Comparison of ENCODE assay signal across 26 cellular contexts in the genomic region with DNA sequence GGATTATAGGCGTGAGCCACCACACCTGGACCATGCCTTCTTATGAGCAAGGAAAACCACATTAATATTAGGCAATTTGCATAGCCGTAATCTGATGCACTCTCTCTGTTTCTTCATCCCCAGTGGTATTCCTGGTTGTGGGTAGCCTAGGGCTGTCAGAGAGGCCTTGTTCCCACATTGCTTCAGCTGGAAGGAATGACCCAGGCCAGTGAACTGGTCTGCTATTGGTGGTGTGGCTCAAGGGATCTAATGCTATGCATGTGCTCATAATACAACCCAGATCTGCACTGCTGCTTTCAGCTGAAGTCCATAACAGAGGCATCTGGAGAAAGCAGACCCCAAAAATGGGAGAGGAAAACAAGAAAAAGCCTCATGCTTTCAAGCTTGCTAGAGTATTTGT. TPM values are rescaled to one million over a fixed set of nuclear protein-coding genes. Genes with fewer than 3 reads are reported as not detected.
A peak's percentile ranks its signal among the peaks of the same experiment; 100 is the strongest.
DNase-seq lines count a peak whose midpoint lies in the region; ATAC-seq and TF ChIP-seq lines count a peak whose summit lies in the region.
"Had no signal": no experiment of that assay in that cellular context is flagged by ENCODE, and none has a peak within 500 bp of the region (broad histone marks: within the 10 kb centered on the region; RNA-seq: fewer than 3 reads in every experiment).

No MANE protein-coding gene starts in this region.

- WGBS in IMR-90 (ENCODE audit: extremely low coverage in 2 of 2, insufficient read length in 1 of 2), 2 experiments = no CpG with 5 or more reads among the region's 2 CpGs
- no CpG with 5 or more reads among the region's 2 CpGs for whole genome bisulfite sequencing in mesendoderm (ENCODE audit: extremely low coverage, insufficient coverage, low lambda C conversion rate)

- H4K5ac ChIP-seq in IMR-90 (ENCODE audit: low read depth, low read length) (no peak overlapping the region), mesendoderm (ENCODE audit: low read length) (no peak overlapping the region)

- H3K9me1 ChIP-seq in IMR-90 (ENCODE audit: insufficient read depth, low read length) = no peaks in the 10 kb centered on the region

- peak; percentile 25 for DNase-seq in AG20443 (ENCODE audit: low spot score)
- DNase-seq in IMR-90 = peak; percentile 14
- peak; percentile 23 for DNase-seq in choroid plexus epithelial cell (ENCODE audit: low read depth)
- DNase-seq in mesendoderm = peak; percentile 7
- no peak for DNase-seq in HuH-7.5 (ENCODE audit: low spot score)
- no peak for DNase-seq in activated T-cell treated with anti-CD3 and anti-CD28 coated beads, Interleukin-2, amount 50 U/mL, for 48 hours
- no peak for DNase-seq in activated CD8-positive, alpha-beta T cell treated with anti-CD3 and anti-CD28 coated beads, Interleukin-2, amount 10 ng/mL, durations not matched to agents 7 days and 5 days
- DNase-seq: activated B cell treated with CpG ODN at 0.5 μM for 24 hours; activated CD4-positive, alpha-beta T cell treated with anti-CD3 and anti-CD28 coated beads, Interleukin-2, amount 50 U/mL, for 4 hours; activated gamma-delta T cell treated with Interleukin-2 at 50 U/mL for 16 hours; adrenal gland; CD4-positive, CD25-positive, alpha-beta regulatory T cell; GDM1; lower lobe of right lung; NCI-H1930; NCI-H345; OCI-M1; Right ventricle myocardium superior; stimulated activated CD4-positive, alpha-beta T cell treated with anti-CD3 and anti-CD28 coated beads, Interleukin-4, amount 100 ng/mL, for 24 hours; stimulated activated naive CD8-positive, alpha-beta T cell treated with anti-CD3 and anti-CD28 coated beads, Interleukin-15, Interleukin-2, amounts not matched to agents 100 U/mL and 50 U/mL, for 24 hours; T1000; transverse colon had no signal

- H2BK120ac ChIP-seq in IMR-90 (ENCODE audit: low read depth, low read length) (no peak overlapping the region), mesendoderm (ENCODE audit: low read depth, low read length) (no peak overlapping the region)

- H3K27me3 Mint-ChIP-seq in activated CD8-positive, alpha-beta T cell treated with anti-CD3 and anti-CD28 coated beads, Interleukin-2, amount 10 ng/mL, durations not matched to agents 7 days and 5 days (ENCODE audit: low read depth) = peaks cover 1% of the 10 kb centered on the region
- H3K27me3 Mint-ChIP-seq: activated B cell treated with CpG ODN at 0.5 μM for 24 hours; CD4-positive, CD25-positive, alpha-beta regulatory T cell had no signal

- H3K27ac Mint-ChIP-seq in activated CD8-positive, alpha-beta T cell treated with anti-CD3 and anti-CD28 coated beads, Interleukin-2, amount 10 ng/mL, durations not matched to agents 7 days and 5 days = no peak overlapping the region
- H3K27ac Mint-ChIP-seq: activated B cell treated with CpG ODN at 0.5 μM for 24 hours had no signal

- H3K27me3 ChIP-seq in IMR-90 (ENCODE audit: control insufficient read depth, insufficient read depth, low read length) (no peaks in the 10 kb centered on the region), mesendoderm (ENCODE audit: insufficient read depth, low read length, poor library complexity) (no peaks in the 10 kb centered on the region)
- H3K27me3 ChIP-seq: adrenal gland, neutrophil, transverse colon had no signal

- no peak overlapping the region for H3K14ac ChIP-seq in IMR-90 (replicated peaks; ENCODE audit: low read depth, low read length)

- POLR2A ChIA-PET in IMR-90 (lab: Charles Lee; ENCODE audit: unreplicated experiment) = no interaction called here
- POLR2A ChIA-PET in activated CD8-positive, alpha-beta T cell treated with anti-CD3 and anti-CD28 coated beads, Interleukin-2, amount 10 ng/mL, durations not matched to agents 7 days and 5 days (lab: Charles Lee) = interaction anchor here (1.0 kb wide), 1 partner anchor 96 kb away, joined by 3 read pairs; no protein-coding TSS in a partner anchor

- no peak for TF ChIP-seq POLR2A in IMR-90 (IDR thresholded peaks at IDR 0.05; ENCODE audit: low read depth, low read length)

- H3K4me1 ChIP-seq in IMR-90 (ENCODE audit: control insufficient read depth, insufficient read depth, low read length) (no peaks in the 10 kb centered on the region), mesendoderm (ENCODE audit: control insufficient read depth, low read depth, low read length) (no peaks in the 10 kb centered on the region)
- H3K4me1 ChIP-seq: adrenal gland, HAP-1, lower lobe of right lung, transverse colon had no signal

- H3K79me1 ChIP-seq in IMR-90 (ENCODE audit: low read depth in 1 of 2, low read length in 2 of 2) (no peaks in the 10 kb centered on the region), mesendoderm (ENCODE audit: low read length) (no peaks in the 10 kb centered on the region)

- H3K9me3 Mint-ChIP-seq in activated CD8-positive, alpha-beta T cell treated with anti-CD3 and anti-CD28 coated beads, Interleukin-2, amount 10 ng/mL, durations not matched to agents 7 days and 5 days (ENCODE audit: insufficient read depth) = no peaks in the 10 kb centered on the region
- H3K9me3 Mint-ChIP-seq: CD4-positive, CD25-positive, alpha-beta regulatory T cell had no signal

- H2AFZ ChIP-seq in IMR-90 (replicated peaks; ENCODE audit: low read length, poor library complexity) = no peak overlapping the region

- no peak overlapping the region for H4K91ac ChIP-seq in IMR-90 (ENCODE audit: insufficient read depth, low read depth, low read length)

- no peaks in the 10 kb centered on the region for H4K20me1 ChIP-seq in IMR-90 (ENCODE audit: insufficient read depth, low read length)

- no peak for TF ChIP-seq RAD21 in IMR-90 (IDR thresholded peaks at IDR 0.05; ENCODE audit: low read length)

- H3K4me2 ChIP-seq in IMR-90 (ENCODE audit: low read depth, low read length) (no peak overlapping the region), mesendoderm (ENCODE audit: low read length) (no peak overlapping the region)
- H3K4me2 ChIP-seq: KMS-11 had no signal

- ATAC-seq in IMR-90 (ENCODE audit: low read depth) = no peak; the same call in 1 of the 2 replicates
- no peak for ATAC-seq in activated CD8-positive, alpha-beta T cell treated with anti-CD3 and anti-CD28 coated beads, Interleukin-2, amount 10 ng/mL, durations not matched to agents 7 days and 5 days
- no peak for ATAC-seq in HG03045 (IDR thresholded peaks at IDR 0.05; ENCODE audit: unreplicated experiment)
- ATAC-seq: lower lobe of right lung; stimulated activated naive CD8-positive, alpha-beta T cell treated with anti-CD3 and anti-CD28 coated beads, Interleukin-15, Interleukin-2, amounts not matched to agents 100 U/mL and 50 U/mL, for 24 hours had no signal

- H3K36me3 Mint-ChIP-seq in activated CD8-positive, alpha-beta T cell treated with anti-CD3 and anti-CD28 coated beads, Interleukin-2, amount 10 ng/mL, durations not matched to agents 7 days and 5 days (ENCODE audit: low read depth) = no peaks in the 10 kb centered on the region
- H3K36me3 Mint-ChIP-seq: CD4-positive, CD25-positive, alpha-beta regulatory T cell had no signal

- H2BK5ac ChIP-seq in IMR-90 (ENCODE audit: low read depth, low read length, poor library complexity, severe bottlenecking) (no peak overlapping the region), mesendoderm (ENCODE audit: low read length) (no peak overlapping the region)

- H3K9ac ChIP-seq in IMR-90 (ENCODE audit: low read depth, low read length) (no peak overlapping the region), mesendoderm (ENCODE audit: low read length) (no peak overlapping the region)
- H3K9ac ChIP-seq: KMS-11 had no signal

- BruUV-seq in IMR-90 (replicated peaks; lab: Mats Ljungman, UMichigan) = no TSS peak

- H3K36me3 ChIP-seq in IMR-90 (ENCODE audit: control insufficient read depth, insufficient read depth, low read length) (no peaks in the 10 kb centered on the region), mesendoderm (ENCODE audit: control insufficient read depth, insufficient read depth, low read length) (no peaks in the 10 kb centered on the region)
- H3K36me3 ChIP-seq: adrenal gland, HAP-1, lower lobe of right lung, neutrophil, transverse colon had no signal

- H3K4me3 ChIP-seq in IMR-90 (ENCODE audit: insufficient read depth, low read depth, low read length) (no peak overlapping the region), choroid plexus epithelial cell (ENCODE audit: low read depth, low read length) (no peak overlapping the region), mesendoderm (ENCODE audit: low read length) (no peak overlapping the region)
- H3K4me3 ChIP-seq: adrenal gland, HAP-1, lower lobe of right lung, transverse colon had no signal

- in situ Hi-C loops in IMR-90 (cut with MboI; ENCODE audit: low sequenced_read_pairs) = no loop called here

- H3K56ac ChIP-seq in IMR-90 (ENCODE audit: extremely low read depth, insufficient read depth, low read length) (no peak overlapping the region), mesendoderm (ENCODE audit: low read length) (no peak overlapping the region)

- H3K4me3 Mint-ChIP-seq in activated CD8-positive, alpha-beta T cell treated with anti-CD3 and anti-CD28 coated beads, Interleukin-2, amount 10 ng/mL, durations not matched to agents 7 days and 5 days = no peak overlapping the region
- H3K4me3 Mint-ChIP-seq: activated B cell treated with CpG ODN at 0.5 μM for 24 hours; CD4-positive, CD25-positive, alpha-beta regulatory T cell had no signal

- H3K18ac ChIP-seq in IMR-90 (ENCODE audit: low read depth, low read length) (no peak overlapping the region), mesendoderm (ENCODE audit: low read length) (no peak overlapping the region)

- no peak overlapping the region for H2AK9ac ChIP-seq in IMR-90 (replicated peaks; ENCODE audit: low read depth, low read length, poor library complexity)

- H3K9me3 ChIP-seq in IMR-90 (ENCODE audit: control insufficient read depth, insufficient read depth, low read length) = no peaks in the 10 kb centered on the region
- H3K9me3 ChIP-seq: adrenal gland, HAP-1, lower lobe of right lung, transverse colon had no signal

- H3K4ac ChIP-seq in IMR-90 (ENCODE audit: low read depth, low read length) (no peak overlapping the region), mesendoderm (ENCODE audit: low read depth, low read length) (no peak overlapping the region)

- no peak overlapping the region for H4K8ac ChIP-seq in IMR-90 (ENCODE audit: low read depth in 2 of 2, low read length in 2 of 2)
- H4K8ac ChIP-seq in mesendoderm (ENCODE audit: low read depth, low read length) = no peak overlapping the region

- H2AK5ac ChIP-seq in IMR-90 (ENCODE audit: low read depth, low read length) (no peak overlapping the region), mesendoderm (ENCODE audit: low read length) (no peak overlapping the region)

- peaks cover 6% of the 10 kb centered on the region for H3K4me1 Mint-ChIP-seq in activated CD8-positive, alpha-beta T cell treated with anti-CD3 and anti-CD28 coated beads, Interleukin-2, amount 10 ng/mL, durations not matched to agents 7 days and 5 days (ENCODE audit: low read depth)

- dilution Hi-C loops in IMR-90 (cut with HindIII; ENCODE audit: low sequenced_read_pairs, unreplicated experiment) = no loop called here

- intact Hi-C loops in IMR-90 (cut with micrococcal nuclease) = no loop called here

- H2BK20ac ChIP-seq in IMR-90 (ENCODE audit: low read depth, low read length) = no peak overlapping the region

- H2BK15ac ChIP-seq in IMR-90 (ENCODE audit: low read depth, low read length) (no peak overlapping the region), mesendoderm (replicated peaks; ENCODE audit: low read depth) (no peak overlapping the region)

- H3K23ac ChIP-seq in IMR-90 (ENCODE audit: low read depth, low read length) (no peak overlapping the region), mesendoderm (ENCODE audit: low read length) (no peak overlapping the region)

- TF ChIP-seq CTCF in IMR-90 (conservative IDR thresholded peaks at IDR 0.05; ENCODE audit: low read depth, low read length) = no peak
- TF ChIP-seq CTCF in choroid plexus epithelial cell (conservative IDR thresholded peaks at IDR 0.05; ENCODE audit: low read depth, low read length) = no peak

- H3K79me2 ChIP-seq in mesendoderm (ENCODE audit: control insufficient read depth, insufficient read depth, low read length) = no peaks in the 10 kb centered on the region

- H3K27ac ChIP-seq in IMR-90 (ENCODE audit: insufficient read depth, low read length) = no peak overlapping the region
- H3K27ac ChIP-seq in mesendoderm (ENCODE audit: low read depth, low read length) = no peak overlapping the region
- H3K27ac ChIP-seq: adrenal gland, KMS-11, lower lobe of right lung, neutrophil, transverse colon had no signal

- CTCF ChIA-PET in IMR-90 (lab: Yijun Ruan, JAX) = no interaction called here
- CTCF ChIA-PET in activated CD8-positive, alpha-beta T cell treated with anti-CD3 and anti-CD28 coated beads, Interleukin-2, amount 10 ng/mL, durations not matched to agents 7 days and 5 days (lab: Charles Lee) = no interaction called here

RNA-seq across cellular contexts. Expression of gene G2E3, which starts 33.1 kb away (rescaled TPM):
- 19.4 and 41.1 TPM in 2 replicates for total RNA-seq in IMR-90 (2012; rRNA removed)
- polyA plus RNA-seq in IMR-90 (2012; rRNA removed) = 6.9 and 9.6 TPM in 2 replicates
- 0.59 and 1.5 TPM in 2 replicates for polyA plus RNA-seq in IMR-90 (2012; cell fraction: cytosol; rRNA removed)
- 1.9 and 16.3 TPM in 2 replicates for polyA plus RNA-seq in IMR-90 (2012; cell fraction: nucleus; rRNA removed; ENCODE audit: low replicate concordance)
- polyA plus RNA-seq in mesendoderm (2013, experiment 1 of 2) = 48.3 TPM
- polyA plus RNA-seq in mesendoderm (2013, experiment 2 of 2) = 52.1 TPM
- total RNA-seq in activated CD8-positive, alpha-beta T cell treated with anti-CD3 and anti-CD28 coated beads, Interleukin-2, amount 10 ng/mL, durations not matched to agents 7 days and 5 days = 10 to 100 TPM; 38.9 to 46.6 TPM

Comparison
In these comparisons a context has a peak if more than half of its experiments do, and no peak if none do; other contexts are left out.
1. DNase-seq: peak in AG20443 (single experiment), IMR-90 (single experiment), choroid plexus epithelial cell (single experiment) and mesendoderm (single experiment); none in HuH-7.5 (single experiment), activated T-cell treated with anti-CD3 and anti-CD28 coated beads, Interleukin-2, amount 50 U/mL, for 48 hours (0 of 2) and activated CD8-positive, alpha-beta T cell treated with anti-CD3 and anti-CD28 coated beads, Interleukin-2, amount 10 ng/mL, durations not matched to agents 7 days and 5 days (single experiment).